ENCODE assay signal across 16 cellular contexts in the genomic region with DNA sequence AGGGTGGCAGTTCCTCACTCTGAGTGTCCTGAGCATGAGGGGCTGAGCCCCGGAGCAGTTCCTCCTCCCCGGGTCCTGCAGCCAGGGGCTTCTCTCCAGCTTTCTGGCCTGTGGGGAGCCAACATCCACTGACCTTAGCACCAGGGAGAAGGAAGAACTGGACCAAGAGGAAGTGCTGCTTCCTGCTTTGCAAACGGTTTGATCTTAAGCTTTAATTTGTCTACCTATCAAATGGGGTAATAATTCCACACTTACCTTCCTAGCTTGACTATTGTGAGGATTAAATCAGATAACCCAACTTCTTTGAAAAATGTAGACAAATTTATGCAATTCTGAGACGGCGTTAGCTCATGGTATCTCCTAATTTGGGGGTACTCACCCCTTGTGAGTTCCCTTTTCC. TPM values are rescaled to one million over a fixed set of nuclear protein-coding genes. Genes with fewer than 3 reads are reported as not detected.
DNase-seq lines count a peak whose midpoint lies in the region; ATAC-seq and TF ChIP-seq lines count a peak whose summit lies in the region.
"Had no signal": no experiment of that assay in that cellular context is flagged by ENCODE, and none has a peak within 500 bp of the region (broad histone marks: within the 10 kb centered on the region; RNA-seq: fewer than 3 reads in every experiment).

No MANE protein-coding gene starts in this region.

- peak; percentile 11 for DNase-seq in activated CD8-positive, alpha-beta memory T cell treated with anti-CD3 and anti-CD28 coated beads for 24 hours
- DNase-seq in activated CD8-positive, alpha-beta memory T cell treated with anti-CD3 and anti-CD28 coated beads, Interleukin-2, amount 50 U/mL, for 4 hours, result no peak
- peak; percentile 53 for DNase-seq in mesenteric fat pad (ENCODE audit: low spot score)
- DNase-seq in type B pancreatic cell (ENCODE audit: extremely low spot score, unreplicated experiment), result peak; percentile 43
- DNase-seq in T-cell, result no peak
- no peak for DNase-seq in NCI-H2171 (lab: John Stamatoyannopoulos, UW)
- DNase-seq: AML-193; Caco-2; Calu3; CD4-positive, alpha-beta T cell; CD8-positive, alpha-beta T cell; DMS79 treated with DMSO at 0.1 percent for 48 hours; GF-D8 had no signal

- H3K4me1 Mint-ChIP-seq in type B pancreatic cell (ENCODE audit: unreplicated experiment) (peaks cover 4% of the 10 kb centered on the region), T-cell (no peaks in the 10 kb centered on the region)
- H3K4me1 Mint-ChIP-seq: B cell had no signal

- H3K27ac Mint-ChIP-seq in type B pancreatic cell, result no peak overlapping the region
- no peak overlapping the region for H3K27ac Mint-ChIP-seq in T-cell
- H3K27ac Mint-ChIP-seq: B cell; CD4-positive, alpha-beta T cell; CD8-positive, alpha-beta T cell had no signal

- H3K4me3 Mint-ChIP-seq in type B pancreatic cell (no peak overlapping the region), T-cell (no peak overlapping the region)
- H3K4me3 Mint-ChIP-seq: B cell; CD4-positive, alpha-beta T cell; CD8-positive, alpha-beta T cell had no signal

- H3K9me3 Mint-ChIP-seq in type B pancreatic cell, result no peaks in the 10 kb centered on the region
- no peaks in the 10 kb centered on the region for H3K9me3 Mint-ChIP-seq in T-cell
- H3K9me3 Mint-ChIP-seq: CD4-positive, alpha-beta T cell; CD8-positive, alpha-beta T cell had no signal

- peaks cover 5% of the 10 kb centered on the region for H3K27me3 Mint-ChIP-seq in type B pancreatic cell
- peaks cover 6 to 11% of the 10 kb centered on the region in 2 donors for H3K27me3 Mint-ChIP-seq in T-cell
- H3K27me3 Mint-ChIP-seq: CD4-positive, alpha-beta T cell had no signal

- no peak for TF ChIP-seq CTCF in type B pancreatic cell (conservative IDR thresholded peaks at IDR 0.05)

- no peak for ATAC-seq in T-cell (replicated peaks in 1 of 4)
- ATAC-seq: A549; CD8-positive, alpha-beta T cell had no signal

- POLR2A ChIA-PET in T-cell (lab: Charles Lee), result no interaction called here

- CTCF ChIA-PET in T-cell (lab: Charles Lee), result interaction anchor here in 1 of 2 donors (1.5 kb wide), 1 partner anchor 10 kb away, joined by 13 read pairs; no protein-coding TSS in a partner anchor

- H3K36me3 Mint-ChIP-seq in type B pancreatic cell (no peaks in the 10 kb centered on the region), T-cell (no peaks in the 10 kb centered on the region)
- H3K36me3 Mint-ChIP-seq: CD8-positive, alpha-beta T cell had no signal

RNA-seq across cellular contexts. Expression of gene NOBOX, which starts 2.0 kb away (rescaled TPM):
- not detected for total RNA-seq in mesenteric fat pad
- total RNA-seq in type B pancreatic cell (ENCODE audit: low replicate concordance), result not detected in 2 replicates
- total RNA-seq in T-cell, result not detected
- total RNA-seq: A172; B cell; Caco-2; Calu3; CD4-positive, alpha-beta T cell; CD8-positive, alpha-beta T cell had no signal

RNA-seq across cellular contexts. Expression of gene ARHGEF5, which starts 46.3 kb away (rescaled TPM):
- total RNA-seq in mesenteric fat pad, result 9.4 TPM
- 17.2 and 51.2 TPM in 2 replicates for total RNA-seq in type B pancreatic cell (ENCODE audit: low replicate concordance)
- 1 to 10 TPM; 4.9 to 8.4 (median 5.9) TPM for total RNA-seq in T-cell
- total RNA-seq: A172 had no signal

Comparison
In these comparisons a context has a peak if more than half of its experiments do, and no peak if none do; other contexts are left out.
1. DNase-seq: peak in activated CD8-positive, alpha-beta memory T cell treated with anti-CD3 and anti-CD28 coated beads for 24 hours (single experiment), mesenteric fat pad (single experiment) and type B pancreatic cell (single experiment); none in activated CD8-positive, alpha-beta memory T cell treated with anti-CD3 and anti-CD28 coated beads, Interleukin-2, amount 50 U/mL, for 4 hours (single experiment), T-cell (0 of 34) and NCI-H2171 (single experiment).